Comparison of ENCODE assay signal across 20 cellular contexts in genomic region chrY:13082748-13083147, GRCh38.
"Had no signal": no experiment of that assay in that cellular context is flagged by ENCODE, and none has a peak within 500 bp of the region (broad histone marks: within the 10 kb centered on the region; RNA-seq: fewer than 3 reads in every experiment).

No MANE protein-coding gene starts in this region.

- H3K9me3 Mint-ChIP-seq: activated CD4-positive, alpha-beta T cell treated with anti-CD3 and anti-CD28 coated beads, Interleukin-2, amount 10 ng/mL, durations not matched to agents 24 days and 14 days; activated naive CD4-positive, alpha-beta T cell treated with anti-CD3 and anti-CD28 coated beads, Interleukin-2, amount 50 U/mL, for 72 hours; activated T-cell treated with anti-CD3 and anti-CD28 coated beads, Interleukin-2, amount 50 U/mL, for 4 hours; memory B cell; nephron; stimulated activated naive B cell treated with anti-CD40 and anti-IgM and Interleukin-4, amounts not matched to agents 10 μg/mL and 1 μg/mL and 100 μg/mL, for 72 hours; T-cell had no signal

- H3K36me3 ChIP-seq: left lung, spleen, transverse colon, WERI-Rb-1 had no signal

- H3K27ac ChIP-seq: dorsolateral prefrontal cortex, left lung, spleen, transverse colon, WERI-Rb-1 had no signal

- H3K4me3 ChIP-seq: dorsolateral prefrontal cortex, left lung, spleen, transverse colon had no signal

- H3K9me3 ChIP-seq: left lung, spleen, transverse colon had no signal

- H3K27ac Mint-ChIP-seq: activated CD4-positive, alpha-beta T cell treated with anti-CD3 and anti-CD28 coated beads, Interleukin-2, amount 10 ng/mL, durations not matched to agents 24 days and 14 days; activated naive CD4-positive, alpha-beta T cell treated with anti-CD3 and anti-CD28 coated beads, Interleukin-2, amount 50 U/mL, for 72 hours; memory B cell; nephron; stimulated activated naive B cell treated with anti-CD40 and anti-IgM and Interleukin-4, amounts not matched to agents 10 μg/mL and 1 μg/mL and 100 μg/mL, for 72 hours; T-cell had no signal

- H3K27me3 ChIP-seq: dorsolateral prefrontal cortex, left lung, spleen, transverse colon had no signal

- ATAC-seq: activated naive CD4-positive, alpha-beta T cell treated with anti-CD3 and anti-CD28 coated beads, Interleukin-2, amount 50 U/mL, for 72 hours; activated T-cell treated with anti-CD3 and anti-CD28 coated beads, Interleukin-2, amount 50 U/mL, for 4 hours; left lung; sciatic nerve; stimulated activated naive B cell treated with anti-CD40 and anti-IgM and Interleukin-4, amounts not matched to agents 10 μg/mL and 1 μg/mL and 100 μg/mL, for 72 hours; T-cell had no signal

- H3K4me1 ChIP-seq: left lung, spleen, transverse colon had no signal

- DNase-seq: activated CD4-positive, alpha-beta T cell treated with anti-CD3 and anti-CD28 coated beads, Interleukin-2, amount 10 ng/mL, durations not matched to agents 24 days and 14 days; activated effector memory CD4-positive, alpha-beta T cell treated with anti-CD3 and anti-CD28 coated beads, Interleukin-2, amount 50 U/mL, for 16 hours; activated T-cell treated with anti-CD3 and anti-CD28 coated beads, Interleukin-2, amount 50 U/mL, for 4 hours; anterior cingulate cortex; dorsolateral prefrontal cortex; foreskin melanocyte; head of caudate nucleus; islet precursor cell; left lung; spleen; stimulated activated CD4-positive, alpha-beta T cell treated with anti-CD3 and anti-CD28 coated beads, Interleukin-1b, Interleukin-23, amount 100 ng/mL, for 48 hours; stimulated activated naive B cell treated with anti-CD40 and anti-IgM and Interleukin-4, amounts not matched to agents 10 μg/mL and 1 μg/mL and 100 μg/mL, for 72 hours; substantia nigra; T-cell; transverse colon; WERI-Rb-1 had no signal

- H3K36me3 Mint-ChIP-seq: activated naive CD4-positive, alpha-beta T cell treated with anti-CD3 and anti-CD28 coated beads, Interleukin-2, amount 50 U/mL, for 72 hours; memory B cell; stimulated activated naive B cell treated with anti-CD40 and anti-IgM and Interleukin-4, amounts not matched to agents 10 μg/mL and 1 μg/mL and 100 μg/mL, for 72 hours; T-cell had no signal

- H3K4me1 Mint-ChIP-seq: memory B cell; nephron; stimulated activated naive B cell treated with anti-CD40 and anti-IgM and Interleukin-4, amounts not matched to agents 10 μg/mL and 1 μg/mL and 100 μg/mL, for 72 hours; T-cell had no signal

- H3K4me3 Mint-ChIP-seq: activated CD4-positive, alpha-beta T cell treated with anti-CD3 and anti-CD28 coated beads, Interleukin-2, amount 10 ng/mL, durations not matched to agents 24 days and 14 days; activated T-cell treated with anti-CD3 and anti-CD28 coated beads, Interleukin-2, amount 50 U/mL, for 4 hours; memory B cell; nephron; stimulated activated naive B cell treated with anti-CD40 and anti-IgM and Interleukin-4, amounts not matched to agents 10 μg/mL and 1 μg/mL and 100 μg/mL, for 72 hours; T-cell had no signal

- H3K27me3 Mint-ChIP-seq: activated CD4-positive, alpha-beta T cell treated with anti-CD3 and anti-CD28 coated beads, Interleukin-2, amount 10 ng/mL, durations not matched to agents 24 days and 14 days; memory B cell; stimulated activated naive B cell treated with anti-CD40 and anti-IgM and Interleukin-4, amounts not matched to agents 10 μg/mL and 1 μg/mL and 100 μg/mL, for 72 hours; T-cell had no signal
